Comparison of ENCODE assay signal across 8 cellular contexts in genomic region chr17:56679148-56679766, GRCh38.
DNase-seq lines count a peak whose midpoint lies in the region; ATAC-seq and TF ChIP-seq lines count a peak whose summit lies in the region.

No MANE protein-coding gene starts in this region.

- peaks cover 9% of the 10 kb centered on the region for H3K4me1 Mint-ChIP-seq in activated B cell treated with CpG ODN at 0.5 μM for 24 hours

- H3K23ac ChIP-seq in IMR-90 (ENCODE audit: low read depth, low read length) = peak overlapping the region; percentile 86; the same call in 1 of the 2 replicates

- H3K4me3 ChIP-seq in IMR-90 (ENCODE audit: insufficient read depth, low read depth, low read length) (no peak overlapping the region), heart right ventricle (peak overlapping the region in 8 of 10 donors; percentile 13 to 43 (median 34)), retinal pigment epithelial cell (ENCODE audit: low read length) (peak overlapping the region; percentile 52)

- CTCF ChIA-PET in IMR-90 (lab: Yijun Ruan, JAX) (interaction anchor here (0.6 to 0.9 kb wide), 2 partner anchors 35 to 55 kb away, joined by 3 read pairs; no protein-coding TSS in a partner anchor), activated B cell treated with CpG ODN at 0.5 μM for 24 hours (lab: Charles Lee) (no interaction called here)

- H3K4me2 ChIP-seq in IMR-90 (ENCODE audit: low read depth, low read length) = peak overlapping the region; percentile 93

- H2BK15ac ChIP-seq in IMR-90 (ENCODE audit: low read depth, low read length) = peak overlapping the region; percentile 77; the same call in 1 of the 3 replicates

- H3K27me3 ChIP-seq in IMR-90 (ENCODE audit: control insufficient read depth, insufficient read depth, low read length) (peaks cover 30% of the 10 kb centered on the region), heart right ventricle (peaks cover 7 to 93% (median 74%) of the 10 kb centered on the region in 7 donors)

- intact Hi-C loops in IMR-90 (cut with micrococcal nuclease) = loop anchor here (1.0 to 2.0 kb wide), 3 partner anchors 37 to 102 kb away; partner anchors contain the start of gene NOG
- intact Hi-C loops in activated B cell treated with CpG ODN at 0.5 μM for 24 hours (cut with micrococcal nuclease) = loop anchor here (1.0 kb wide), 1 partner anchor 87 kb away; no protein-coding TSS in a partner anchor
- intact Hi-C loops in heart right ventricle (cut with DNase I) = loop anchor here in 4 of 10 donors (2.0 to 10.0 kb wide), 2 partner anchors 84 to 86 kb away; partner anchors contain the start of gene NOG (in 4 of the 4)

- H2AFZ ChIP-seq in IMR-90 (replicated peaks; ENCODE audit: low read length, poor library complexity) = peak overlapping the region; percentile 76

- ATAC-seq in IMR-90 (ENCODE audit: low read depth) (peak; percentile 65), activated B cell treated with CpG ODN at 0.5 μM for 24 hours (ENCODE audit: low read depth) (no peak), heart right ventricle (peak in 6 of 8 donors; percentile 25 to 83 (median 60))

- H4K8ac ChIP-seq in IMR-90 (ENCODE audit: low read depth in 2 of 2, low read length in 2 of 2) = peak overlapping the region in 1 of 2 experiments; percentile 43; a peak in 1 of 4 replicates

- no TSS peak for BruUV-seq in IMR-90 (replicated peaks; lab: Mats Ljungman, UMichigan)

- no peak overlapping the region for H2AK9ac ChIP-seq in IMR-90 (replicated peaks; ENCODE audit: low read depth, low read length, poor library complexity)

- peak; percentile 54 for TF ChIP-seq RAD21 in IMR-90 (IDR thresholded peaks at IDR 0.05; ENCODE audit: low read length)

- H3K4me1 ChIP-seq in IMR-90 (ENCODE audit: control insufficient read depth, insufficient read depth, low read length) (peaks cover 6% of the 10 kb centered on the region), heart right ventricle (peaks cover 0 to 25% (median 8%) of the 10 kb centered on the region in 9 donors)

- H2BK120ac ChIP-seq in IMR-90 (ENCODE audit: low read depth, low read length) = 0 out of 2 replicates have a peak overlapping the region, but pooled peaks have one; percentile 6

- no peak overlapping the region; the same call in 1 of the 2 replicates for H3K18ac ChIP-seq in IMR-90 (ENCODE audit: low read depth, low read length)

- peak overlapping the region; percentile 62 for H3K4me3 Mint-ChIP-seq in activated B cell treated with CpG ODN at 0.5 μM for 24 hours

- H3K27ac Mint-ChIP-seq in activated B cell treated with CpG ODN at 0.5 μM for 24 hours = no peak overlapping the region

- H4K5ac ChIP-seq in IMR-90 (ENCODE audit: low read depth, low read length) = no peak overlapping the region

- TF ChIP-seq CTCF in IMR-90 (conservative IDR thresholded peaks at IDR 0.05; ENCODE audit: low read depth, low read length) (peak; percentile 58), activated B cell treated with CpG ODN at 0.5 μM for 24 hours (IDR thresholded peaks at IDR 0.05) (no peak), heart right ventricle (IDR thresholded peaks at IDR 0.05) (peak in 7 of 9 donors; percentile 52 to 68 (median 58)), retinal pigment epithelial cell (conservative IDR thresholded peaks at IDR 0.05; ENCODE audit: low read depth, low read length) (peak; percentile 67)

- no peak overlapping the region for H3K27ac ChIP-seq in IMR-90 (ENCODE audit: insufficient read depth, low read length)
- H3K27ac ChIP-seq in heart right ventricle = no peak overlapping the region

- dilution Hi-C loops in IMR-90 (cut with HindIII; ENCODE audit: low sequenced_read_pairs, unreplicated experiment) = no loop called here

- no peaks in the 10 kb centered on the region for H3K36me3 ChIP-seq in IMR-90 (ENCODE audit: control insufficient read depth, insufficient read depth, low read length)
- no peaks in the 10 kb centered on the region for H3K36me3 ChIP-seq in heart right ventricle

- H3K9me1 ChIP-seq in IMR-90 (ENCODE audit: insufficient read depth, low read length) = peaks cover 13% of the 10 kb centered on the region

- no peaks in the 10 kb centered on the region for H3K79me1 ChIP-seq in IMR-90 (ENCODE audit: low read depth in 1 of 2, low read length in 2 of 2)

- POLR2A ChIA-PET in IMR-90 (lab: Charles Lee; ENCODE audit: unreplicated experiment) (no interaction called here), activated B cell treated with CpG ODN at 0.5 μM for 24 hours (lab: Charles Lee) (no interaction called here)

- H3K56ac ChIP-seq in IMR-90 (ENCODE audit: extremely low read depth, insufficient read depth, low read length) = no peak overlapping the region

- WGBS in IMR-90 (ENCODE audit: extremely low coverage in 2 of 2, insufficient read length in 1 of 2), 2 experiments = no CpG with 5 or more reads among the region's 11 CpGs
- WGBS in heart right ventricle, 2 donors = 11 to 12% methylated on average over 11 of the region's 11 CpGs

- H3K9me3 Mint-ChIP-seq in activated B cell treated with CpG ODN at 0.5 μM for 24 hours = no peaks in the 10 kb centered on the region

- H2AK5ac ChIP-seq in IMR-90 (ENCODE audit: low read depth, low read length) = no peak overlapping the region

- H3K36me3 Mint-ChIP-seq in activated B cell treated with CpG ODN at 0.5 μM for 24 hours (ENCODE audit: low read depth) = no peaks in the 10 kb centered on the region

- in situ Hi-C loops in IMR-90 (cut with MboI; ENCODE audit: low sequenced_read_pairs) = no loop called here

- H2BK5ac ChIP-seq in IMR-90 (ENCODE audit: low read depth, low read length, poor library complexity, severe bottlenecking) = no peak overlapping the region

- H3K14ac ChIP-seq in IMR-90 (replicated peaks; ENCODE audit: low read depth, low read length) = no peak overlapping the region; the same call in 1 of the 2 replicates

- H3K27me3 Mint-ChIP-seq in activated B cell treated with CpG ODN at 0.5 μM for 24 hours = peaks cover 47% of the 10 kb centered on the region

- H4K20me1 ChIP-seq in IMR-90 (ENCODE audit: insufficient read depth, low read length) = no peaks in the 10 kb centered on the region

- H4K91ac ChIP-seq in IMR-90 (ENCODE audit: insufficient read depth, low read depth, low read length) = no peak overlapping the region; the same call in 1 of the 2 replicates

- no peak for TF ChIP-seq POLR2A in IMR-90 (IDR thresholded peaks at IDR 0.05; ENCODE audit: low read depth, low read length)

- H3K9me3 ChIP-seq in IMR-90 (ENCODE audit: control insufficient read depth, insufficient read depth, low read length) (no peaks in the 10 kb centered on the region), heart right ventricle (no peaks in the 10 kb centered on the region)

- H2BK20ac ChIP-seq in IMR-90 (ENCODE audit: low read depth, low read length) = peak overlapping the region; percentile 24; the same call in 1 of the 2 replicates

- DNase-seq in DMS53 (lab: John Stamatoyannopoulos, UW) = peak; percentile 49
- no peak for DNase-seq in DMS53 treated with DMSO at 0.1 percent for 48 hours (lab: John Stamatoyannopoulos, UW; ENCODE audit: unreplicated experiment)
- DNase-seq in IMR-90 = peak; percentile 56
- no peak for DNase-seq in activated B cell treated with CpG ODN at 0.5 μM for 24 hours
- DNase-seq in heart right ventricle = no peak
- DNase-seq in retinal pigment epithelial cell (ENCODE audit: low read depth) = no peak
- DNase-seq in GDM1 (lab: John Stamatoyannopoulos, UW) = no peak
- DNase-seq in NCI-H146 treated with DMSO at 0.1 percent for 48 hours (lab: John Stamatoyannopoulos, UW; ENCODE audit: unreplicated experiment) = no peak

- H3K9ac ChIP-seq in IMR-90 (ENCODE audit: low read depth, low read length) = peak overlapping the region; percentile 48

- peak overlapping the region; percentile 37; the same call in 1 of the 2 replicates for H3K4ac ChIP-seq in IMR-90 (ENCODE audit: low read depth, low read length)

TF ChIP-seq in IMR-90, 13 proteins besides CTCF, POLR2A, EP300 and RAD21:
- TF ChIP-seq CEBPB (IDR thresholded peaks at IDR 0.05; ENCODE audit: low read depth, low read length) = peak; percentile 55; the same call in 1 of the 2 replicates
- no peak for TF ChIP-seq BHLHE40 (IDR thresholded peaks at IDR 0.05; ENCODE audit: low read depth, low read length)
- no peak for TF ChIP-seq FOS (IDR thresholded peaks at IDR 0.05; ENCODE audit: low read depth, low read length)
- peak; percentile 33 for TF ChIP-seq SMC3 (IDR thresholded peaks at IDR 0.05; ENCODE audit: low read depth, low read length)
- no peak for TF ChIP-seq CHD1 (IDR thresholded peaks at IDR 0.05; ENCODE audit: low read depth, low read length)
- TF ChIP-seq MAFK (IDR thresholded peaks at IDR 0.05; ENCODE audit: low read depth, low read length) = no peak

Comparison
In these comparisons a context has a peak if more than half of its experiments do, and no peak if none do; other contexts are left out.
1. DNase-seq: peak in DMS53 (single experiment) and IMR-90 (single experiment); none in DMS53 treated with DMSO at 0.1 percent for 48 hours (single experiment), activated B cell treated with CpG ODN at 0.5 μM for 24 hours (single experiment), heart right ventricle (0 of 2), retinal pigment epithelial cell (single experiment), GDM1 (single experiment) and NCI-H146 treated with DMSO at 0.1 percent for 48 hours (single experiment).